In genomic region chr5:82911902-82912301, GRCh38 we compare ENCODE assay signal across 25 cellular contexts.
DNase-seq lines count a peak whose midpoint lies in the region; ATAC-seq and TF ChIP-seq lines count a peak whose summit lies in the region.
"Had no signal": no experiment of that assay in that cellular context is flagged by ENCODE, and none has a peak within 500 bp of the region (broad histone marks: within the 10 kb centered on the region; RNA-seq: fewer than 3 reads in every experiment).

No MANE protein-coding gene starts in this region.

- H3K4me3 Mint-ChIP-seq in activated naive CD8-positive, alpha-beta T cell treated with anti-CD3 and anti-CD28 coated beads, Interleukin-2, amount 10 ng/mL, durations not matched to agents 7 days and 5 days, result peak overlapping the region; percentile 9
- H3K4me3 Mint-ChIP-seq in activated naive CD8-positive, alpha-beta T cell treated with anti-CD3 and anti-CD28 coated beads for 36 hours, result no peak overlapping the region
- H3K4me3 Mint-ChIP-seq in activated CD8-positive, alpha-beta T cell treated with anti-CD3 and anti-CD28 coated beads for 36 hours, result no peak overlapping the region
- H3K4me3 Mint-ChIP-seq in immature natural killer cell, result no peak overlapping the region
- H3K4me3 Mint-ChIP-seq: CD4-positive, CD25-positive, alpha-beta regulatory T cell; nephron; stimulated activated naive CD8-positive, alpha-beta T cell treated with anti-CD3 and anti-CD28 coated beads, Interleukin-15, Interleukin-2, amounts not matched to agents 100 ng/mL and 50 ng/mL, for 24 hours; type B pancreatic cell had no signal

- TF ChIP-seq CTCF in activated CD8-positive, alpha-beta T cell treated with anti-CD3 and anti-CD28 coated beads for 36 hours (IDR thresholded peaks at IDR 0.05), result no peak

- CTCF ChIA-PET in activated CD8-positive, alpha-beta T cell treated with anti-CD3 and anti-CD28 coated beads for 36 hours (lab: Charles Lee), result no interaction called here

- POLR2A ChIA-PET in activated naive CD8-positive, alpha-beta T cell treated with anti-CD3 and anti-CD28 coated beads, Interleukin-2, amount 10 ng/mL, durations not matched to agents 7 days and 5 days (lab: Charles Lee), result interaction anchor here (0.8 kb wide), 1 partner anchor 23 kb away, joined by 3 read pairs; no protein-coding TSS in a partner anchor
- POLR2A ChIA-PET in activated CD8-positive, alpha-beta T cell treated with anti-CD3 and anti-CD28 coated beads for 36 hours (lab: Charles Lee), result no interaction called here

- peaks cover 9% of the 10 kb centered on the region for H3K36me3 Mint-ChIP-seq in activated naive CD8-positive, alpha-beta T cell treated with anti-CD3 and anti-CD28 coated beads, Interleukin-2, amount 10 ng/mL, durations not matched to agents 7 days and 5 days
- peaks cover 8% of the 10 kb centered on the region for H3K36me3 Mint-ChIP-seq in activated naive CD8-positive, alpha-beta T cell treated with anti-CD3 and anti-CD28 coated beads for 36 hours
- H3K36me3 Mint-ChIP-seq in activated CD8-positive, alpha-beta T cell treated with anti-CD3 and anti-CD28 coated beads for 36 hours (ENCODE audit: low read depth), result peaks cover 3% of the 10 kb centered on the region
- no peaks in the 10 kb centered on the region for H3K36me3 Mint-ChIP-seq in immature natural killer cell
- H3K36me3 Mint-ChIP-seq: CD4-positive, CD25-positive, alpha-beta regulatory T cell had no signal

- intact Hi-C loops in activated CD8-positive, alpha-beta T cell treated with anti-CD3 and anti-CD28 coated beads for 36 hours (cut with micrococcal nuclease), result no loop called here

- no peak for DNase-seq in activated naive CD8-positive, alpha-beta T cell treated with anti-CD3 and anti-CD28 coated beads, Interleukin-2, amount 10 ng/mL, durations not matched to agents 7 days and 5 days
- no peak for DNase-seq in activated naive CD8-positive, alpha-beta T cell treated with anti-CD3 and anti-CD28 coated beads for 36 hours
- DNase-seq in HT1080 (ENCODE audit: low read depth) (peak; percentile 53), skeletal muscle cell (ENCODE audit: low read depth) (peak; percentile 10), COLO829 (ENCODE audit: low spot score) (no peak), immature natural killer cell (no peak)
- peak; percentile 18 for DNase-seq in activated CD8-positive, alpha-beta T cell treated with anti-CD3 and anti-CD28 coated beads for 36 hours
- DNase-seq: activated CD8-positive, alpha-beta memory T cell treated with anti-CD3 and anti-CD28 coated beads, Interleukin-2, amount 50 U/mL, for 4 hours; activated naive CD4-positive, alpha-beta T cell treated with Interleukin-2 at 50 U/mL for 16 hours; CD4-positive, CD25-positive, alpha-beta regulatory T cell; cerebellar nuclear complex; DMS153; effector CD4-positive, alpha-beta T cell; GDM1; NCI-H1048; NCI-H2081; NCI-H510A treated with DMSO at 0.1 percent for 48 hours; T1000 had no signal

- no peak overlapping the region for H3K4me3 ChIP-seq in skeletal muscle cell (ENCODE audit: low read depth, low read length)
- H3K4me3 ChIP-seq: ascending aorta, esophagus muscularis mucosa, sigmoid colon had no signal

- H3K4me1 Mint-ChIP-seq in activated naive CD8-positive, alpha-beta T cell treated with anti-CD3 and anti-CD28 coated beads, Interleukin-2, amount 10 ng/mL, durations not matched to agents 7 days and 5 days, result peaks cover 15% of the 10 kb centered on the region
- H3K4me1 Mint-ChIP-seq in activated naive CD8-positive, alpha-beta T cell treated with anti-CD3 and anti-CD28 coated beads for 36 hours, result peaks cover 8% of the 10 kb centered on the region
- H3K4me1 Mint-ChIP-seq in activated CD8-positive, alpha-beta T cell treated with anti-CD3 and anti-CD28 coated beads for 36 hours (ENCODE audit: low read depth), result peaks cover 7% of the 10 kb centered on the region
- no peaks in the 10 kb centered on the region for H3K4me1 Mint-ChIP-seq in immature natural killer cell
- H3K4me1 Mint-ChIP-seq: CD4-positive, CD25-positive, alpha-beta regulatory T cell had no signal

- peak; percentile 45 for ATAC-seq in activated naive CD8-positive, alpha-beta T cell treated with anti-CD3 and anti-CD28 coated beads, Interleukin-2, amount 10 ng/mL, durations not matched to agents 7 days and 5 days (ENCODE audit: low read depth)
- ATAC-seq in activated CD8-positive, alpha-beta T cell treated with anti-CD3 and anti-CD28 coated beads for 36 hours, result peak; percentile 34
- ATAC-seq in HG03520 (IDR thresholded peaks at IDR 0.05; ENCODE audit: unreplicated experiment), result no peak

- peaks cover 14% of the 10 kb centered on the region for H3K9me3 Mint-ChIP-seq in activated naive CD8-positive, alpha-beta T cell treated with anti-CD3 and anti-CD28 coated beads, Interleukin-2, amount 10 ng/mL, durations not matched to agents 7 days and 5 days
- peaks cover 17% of the 10 kb centered on the region for H3K9me3 Mint-ChIP-seq in activated naive CD8-positive, alpha-beta T cell treated with anti-CD3 and anti-CD28 coated beads for 36 hours
- H3K9me3 Mint-ChIP-seq in activated CD8-positive, alpha-beta T cell treated with anti-CD3 and anti-CD28 coated beads for 36 hours, result peaks cover 15% of the 10 kb centered on the region
- peaks cover 3 to 23% (median 10%) of the 10 kb centered on the region in 6 donors for H3K9me3 Mint-ChIP-seq in immature natural killer cell

- peak overlapping the region; percentile 15 for H3K27ac Mint-ChIP-seq in activated naive CD8-positive, alpha-beta T cell treated with anti-CD3 and anti-CD28 coated beads, Interleukin-2, amount 10 ng/mL, durations not matched to agents 7 days and 5 days
- H3K27ac Mint-ChIP-seq in activated naive CD8-positive, alpha-beta T cell treated with anti-CD3 and anti-CD28 coated beads for 36 hours, result no peak overlapping the region
- H3K27ac Mint-ChIP-seq in activated CD8-positive, alpha-beta T cell treated with anti-CD3 and anti-CD28 coated beads for 36 hours, result no peak overlapping the region
- no peak overlapping the region for H3K27ac Mint-ChIP-seq in immature natural killer cell
- H3K27ac Mint-ChIP-seq: CD4-positive, CD25-positive, alpha-beta regulatory T cell; stimulated activated naive CD8-positive, alpha-beta T cell treated with anti-CD3 and anti-CD28 coated beads, Interleukin-15, Interleukin-2, amounts not matched to agents 100 ng/mL and 50 ng/mL, for 24 hours; type B pancreatic cell had no signal

- peaks cover 7% of the 10 kb centered on the region for H3K27me3 Mint-ChIP-seq in activated naive CD8-positive, alpha-beta T cell treated with anti-CD3 and anti-CD28 coated beads, Interleukin-2, amount 10 ng/mL, durations not matched to agents 7 days and 5 days
- peaks cover 20% of the 10 kb centered on the region for H3K27me3 Mint-ChIP-seq in activated naive CD8-positive, alpha-beta T cell treated with anti-CD3 and anti-CD28 coated beads for 36 hours
- H3K27me3 Mint-ChIP-seq in activated CD8-positive, alpha-beta T cell treated with anti-CD3 and anti-CD28 coated beads for 36 hours, result peaks cover 9% of the 10 kb centered on the region
- H3K27me3 Mint-ChIP-seq in immature natural killer cell (ENCODE audit: low read depth in 3 of 3), result peaks cover 0 to 3% (median 2%) of the 10 kb centered on the region in 3 donors
- H3K27me3 Mint-ChIP-seq: stimulated activated naive CD8-positive, alpha-beta T cell treated with anti-CD3 and anti-CD28 coated beads, Interleukin-15, Interleukin-2, amounts not matched to agents 100 ng/mL and 50 ng/mL, for 24 hours; type B pancreatic cell had no signal

Comparison
In these comparisons a context has a peak if more than half of its experiments do, and no peak if none do; other contexts are left out.
1. DNase-seq: peak in HT1080 (single experiment), activated CD8-positive, alpha-beta T cell treated with anti-CD3 and anti-CD28 coated beads for 36 hours (single experiment) and skeletal muscle cell (single experiment); none in activated naive CD8-positive, alpha-beta T cell treated with anti-CD3 and anti-CD28 coated beads, Interleukin-2, amount 10 ng/mL, durations not matched to agents 7 days and 5 days (single experiment), activated naive CD8-positive, alpha-beta T cell treated with anti-CD3 and anti-CD28 coated beads for 36 hours (single experiment), COLO829 (single experiment) and immature natural killer cell (0 of 3).